ENCODE assay signal across 8 cellular contexts in the genomic region with DNA sequence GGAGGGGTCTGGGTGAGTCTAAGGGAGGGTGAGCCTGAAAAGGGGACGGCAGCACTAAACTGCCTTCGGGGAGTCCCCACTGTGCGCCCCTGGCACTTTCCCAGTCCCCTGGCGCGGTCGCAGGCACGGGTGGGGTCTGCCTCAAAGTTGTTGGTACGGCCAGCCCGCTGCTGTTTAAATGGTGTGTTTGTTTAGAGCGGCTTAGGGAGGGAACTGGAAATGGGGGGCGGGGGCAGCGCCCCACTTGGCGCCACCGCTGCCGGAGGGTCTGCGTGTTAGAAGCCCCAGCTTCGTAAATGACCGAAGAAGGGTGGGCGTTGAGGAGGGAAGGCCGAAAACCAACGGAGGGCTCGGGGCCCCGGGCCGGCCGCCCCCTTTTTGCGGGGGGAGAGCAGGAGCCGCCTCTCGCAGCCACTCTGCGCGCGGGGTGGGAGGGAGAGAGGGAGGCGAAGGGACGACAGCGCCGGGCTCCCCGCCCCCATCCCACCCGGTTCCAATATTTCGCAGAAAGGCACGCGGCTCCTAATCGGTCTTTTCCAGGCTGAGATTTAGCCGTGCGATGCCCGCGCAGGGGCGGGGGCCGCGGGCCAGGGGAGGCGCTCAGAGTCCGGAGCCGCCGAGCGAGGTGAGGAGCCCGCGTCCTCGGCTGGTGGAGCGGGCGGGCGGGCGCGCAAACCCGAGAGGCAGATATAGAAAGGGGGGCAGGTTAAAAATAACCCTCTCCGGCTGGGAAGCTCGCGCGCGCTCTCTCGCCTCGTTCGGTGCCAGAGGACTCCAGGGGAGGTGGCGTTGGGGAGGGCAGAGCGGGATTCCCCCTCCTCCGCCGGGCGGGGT. TPM values are rescaled to one million over a fixed set of nuclear protein-coding genes. Genes with fewer than 3 reads are reported as not detected.
DNase-seq lines count a peak whose midpoint lies in the region; ATAC-seq lines count a peak whose summit lies in the region.

No MANE protein-coding gene starts in this region.

- peaks cover 4% of the 10 kb centered on the region for H3K27me3 Mint-ChIP-seq in activated naive CD8-positive, alpha-beta T cell treated with anti-CD3 and anti-CD28 coated beads for 36 hours

- no peak overlapping the region for H3K27ac Mint-ChIP-seq in activated naive CD8-positive, alpha-beta T cell treated with anti-CD3 and anti-CD28 coated beads for 36 hours

- ATAC-seq in HG02798 (IDR thresholded peaks at IDR 0.05; ENCODE audit: poor library complexity, unreplicated experiment) (no peak), HG03469 (IDR thresholded peaks at IDR 0.05; ENCODE audit: unreplicated experiment) (no peak)

- H3K4me1 Mint-ChIP-seq in activated naive CD8-positive, alpha-beta T cell treated with anti-CD3 and anti-CD28 coated beads for 36 hours: peaks cover 23% of the 10 kb centered on the region

- DNase-seq in NCI-H1436 (lab: John Stamatoyannopoulos, UW) (peak; percentile 76), NCI-H1436 treated with DMSO at 0.1 percent for 48 hours (lab: John Stamatoyannopoulos, UW) (no peak), NCI-H69 (lab: John Stamatoyannopoulos, UW) (peak; percentile 76), head of caudate nucleus (peak; percentile 76 to 97 (median 90)), occipital lobe (lab: John Stamatoyannopoulos, UW) (peak; percentile 78)
- DNase-seq in activated naive CD8-positive, alpha-beta T cell treated with anti-CD3 and anti-CD28 coated beads for 36 hours: peak; percentile 44

- H3K4me3 Mint-ChIP-seq in activated naive CD8-positive, alpha-beta T cell treated with anti-CD3 and anti-CD28 coated beads for 36 hours: peak overlapping the region; percentile 60

- intact Hi-C loops in head of caudate nucleus (cut with DNase I): loop anchor here (5.0 to 10.0 kb wide), 2 partner anchors 40 to 97 kb away; partner anchors contain the start of gene RAI1

- no peaks in the 10 kb centered on the region for H3K36me3 Mint-ChIP-seq in activated naive CD8-positive, alpha-beta T cell treated with anti-CD3 and anti-CD28 coated beads for 36 hours

- no peaks in the 10 kb centered on the region for H3K9me3 Mint-ChIP-seq in activated naive CD8-positive, alpha-beta T cell treated with anti-CD3 and anti-CD28 coated beads for 36 hours

RNA-seq across cellular contexts. Expression of gene SREBF1, which starts 55.0 kb away (rescaled TPM):
- 100 to 1,000 TPM; 123 to 131 TPM for total RNA-seq in activated naive CD8-positive, alpha-beta T cell treated with anti-CD3 and anti-CD28 coated beads for 36 hours
- total RNA-seq in occipital lobe: 12.6 TPM
